ENCODE assay signal across 11 cellular contexts in the genomic region with DNA sequence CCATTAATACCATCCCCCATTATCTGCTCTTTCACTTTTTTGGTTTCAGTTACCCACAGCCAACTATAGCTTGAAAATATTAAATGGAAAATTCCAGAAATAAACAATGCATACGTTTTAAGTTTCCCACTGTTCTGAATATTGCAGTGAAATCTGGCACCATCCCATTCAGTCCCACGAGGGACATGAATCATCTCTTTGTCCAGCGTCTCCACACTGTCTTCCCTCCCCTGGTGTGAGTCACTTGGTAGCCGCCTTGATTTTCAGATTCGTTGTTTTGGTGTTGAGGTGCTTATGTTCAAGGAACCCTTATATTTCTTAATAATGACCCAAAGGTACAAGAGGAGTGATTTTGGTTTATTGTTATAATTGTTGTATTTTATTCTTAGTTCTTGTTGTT.
DNase-seq lines count a peak whose midpoint lies in the region; FAIRE-seq and TF ChIP-seq lines count a peak whose summit lies in the region.
"Had no signal": no experiment of that assay in that cellular context is flagged by ENCODE, and none has a peak within 500 bp of the region (broad histone marks: within the 10 kb centered on the region; RNA-seq: fewer than 3 reads in every experiment).

No MANE protein-coding gene starts in this region.

- peak overlapping the region; percentile 85 for H3K27ac Mint-ChIP-seq in astrocyte (ENCODE audit: unreplicated experiment)
- H3K27ac Mint-ChIP-seq: T-helper 1 cell treated with Interleukin-12 subunit alpha and Interleukin-12 subunit beta and Interleukin-4 antibody, amounts not matched to agents 30 μg/mL and 1 μg/mL, for 36 hours had no signal

- H3K36me3 Mint-ChIP-seq in astrocyte (ENCODE audit: low read depth, unreplicated experiment): no peaks in the 10 kb centered on the region

- peak overlapping the region; percentile 18 for H3K9ac ChIP-seq in astrocyte (ENCODE audit: low read length)

- no peak overlapping the region for H3K4me3 Mint-ChIP-seq in astrocyte (ENCODE audit: unreplicated experiment)
- H3K4me3 Mint-ChIP-seq: T-helper 1 cell treated with Interleukin-12 subunit alpha and Interleukin-12 subunit beta and Interleukin-4 antibody, amounts not matched to agents 30 μg/mL and 1 μg/mL, for 36 hours had no signal

- H3K27me3 ChIP-seq in astrocyte (ENCODE audit: insufficient read depth, low read length): no peaks in the 10 kb centered on the region
- no peaks in the 10 kb centered on the region for H3K27me3 ChIP-seq in suprapubic skin
- no peaks in the 10 kb centered on the region for H3K27me3 ChIP-seq in H7 (ENCODE audit: control insufficient read depth, insufficient read depth, low read length)
- H3K27me3 ChIP-seq: neutrophil had no signal

- H4K20me1 ChIP-seq in astrocyte (ENCODE audit: insufficient read depth, low read length): no peaks in the 10 kb centered on the region

- 39% methylated on average over 5 of the region's 5 CpGs for whole genome bisulfite sequencing in suprapubic skin

- H3K36me3 ChIP-seq in astrocyte (ENCODE audit: insufficient read depth, low read length) (no peaks in the 10 kb centered on the region), suprapubic skin (no peaks in the 10 kb centered on the region), H7 (replicated peaks; ENCODE audit: control insufficient read depth, insufficient read depth, low read length) (no peaks in the 10 kb centered on the region)
- H3K36me3 ChIP-seq: neutrophil had no signal

- H3K79me2 ChIP-seq in astrocyte (ENCODE audit: insufficient read depth, low read length): no peaks in the 10 kb centered on the region

- H3K4me3 ChIP-seq in astrocyte (ENCODE audit: insufficient read depth, low read depth, low read length) (no peak overlapping the region), suprapubic skin (no peak overlapping the region), H7 (ENCODE audit: insufficient read depth, low read depth, low read length) (no peak overlapping the region)

- DNase-seq in HPDE6-E6E7 (ENCODE audit: extremely low spot score) (peak; percentile 13), astrocyte (ENCODE audit: low read depth) (peak; percentile 91), hepatic stellate cell (ENCODE audit: low spot score) (peak; percentile 42), stromal cell of bone marrow (ENCODE audit: low read depth) (peak; percentile 87), NCI-H524 (lab: John Stamatoyannopoulos, UW) (no peak), activated gamma-delta T cell treated with Interleukin-2 at 50 U/mL for 16 hours (no peak), suprapubic skin (ENCODE audit: low spot score in 2 of 2) (no peak), H7 (no peak)
- DNase-seq: erythroblast had no signal

- H2AFZ ChIP-seq in astrocyte (ENCODE audit: low read depth, low read length): no peak overlapping the region

- H3K4me1 Mint-ChIP-seq in astrocyte (ENCODE audit: low read depth, unreplicated experiment): peaks cover 39% of the 10 kb centered on the region

- peak overlapping the region; percentile 58 for H3K27ac ChIP-seq in astrocyte (ENCODE audit: low read depth, low read length)
- H3K27ac ChIP-seq in suprapubic skin: no peak overlapping the region
- H3K27ac ChIP-seq: neutrophil had no signal

- peak; percentile 77 for FAIRE-seq in astrocyte (lab: Jason Lieb, UNC)

- TF ChIP-seq CTCF in astrocyte (IDR thresholded peaks at IDR 0.05; ENCODE audit: insufficient read depth, low read depth, low read length): no peak
- TF ChIP-seq CTCF in suprapubic skin (IDR thresholded peaks at IDR 0.05): no peak

- H3K9me3 ChIP-seq in astrocyte (ENCODE audit: insufficient read depth, low read depth, low read length) (no peaks in the 10 kb centered on the region), suprapubic skin (no peaks in the 10 kb centered on the region)
- H3K9me3 ChIP-seq: neutrophil had no signal

- no peak for TF ChIP-seq EP300 in suprapubic skin (IDR thresholded peaks at IDR 0.05)

- no peak for TF ChIP-seq POLR2A in suprapubic skin (IDR thresholded peaks at IDR 0.05)

- H3K27me3 Mint-ChIP-seq in astrocyte (ENCODE audit: low read depth, unreplicated experiment): no peaks in the 10 kb centered on the region

- peak overlapping the region; percentile 65 for H3K4me2 ChIP-seq in astrocyte (ENCODE audit: low read length)

- peaks cover 17% of the 10 kb centered on the region for H3K4me1 ChIP-seq in astrocyte (ENCODE audit: insufficient read depth, low read length)
- no peaks in the 10 kb centered on the region for H3K4me1 ChIP-seq in suprapubic skin

- H3K9me3 Mint-ChIP-seq in astrocyte (ENCODE audit: unreplicated experiment): peaks cover 2% of the 10 kb centered on the region
- H3K9me3 Mint-ChIP-seq: T-helper 1 cell treated with Interleukin-12 subunit alpha and Interleukin-12 subunit beta and Interleukin-4 antibody, amounts not matched to agents 30 μg/mL and 1 μg/mL, for 36 hours had no signal

Comparison
In these comparisons a context has a peak if more than half of its experiments do, and no peak if none do; other contexts are left out.
1. DNase-seq: peak in HPDE6-E6E7 (single experiment), astrocyte (single experiment), hepatic stellate cell (single experiment) and stromal cell of bone marrow (single experiment); none in NCI-H524 (0 of 2), activated gamma-delta T cell treated with Interleukin-2 at 50 U/mL for 16 hours (single experiment), suprapubic skin (0 of 2) and H7 (single experiment).